In the genomic region with DNA sequence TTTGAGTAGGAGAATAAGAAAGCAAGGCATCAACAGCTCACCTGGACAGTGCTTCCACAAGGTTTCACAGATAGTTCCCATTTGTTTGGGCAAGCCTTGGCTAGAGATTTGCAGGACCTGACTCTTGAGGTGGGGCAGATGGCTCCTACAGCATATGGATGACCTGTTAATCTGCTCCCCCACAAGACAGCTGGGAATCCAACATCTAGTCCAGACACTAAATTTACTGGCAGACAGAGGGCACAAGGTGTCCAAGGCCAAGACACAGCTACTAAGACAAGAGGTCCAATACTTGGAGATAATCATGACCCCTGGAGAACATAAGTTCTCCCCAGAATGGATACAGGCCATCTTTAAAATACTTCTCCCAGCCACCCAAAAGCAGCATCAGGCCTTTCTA, we compare ENCODE assay signal across 12 cellular contexts. TPM values are rescaled to one million over a fixed set of nuclear protein-coding genes. Genes with fewer than 3 reads are reported as not detected.
DNase-seq lines count a peak whose midpoint lies in the region; TF ChIP-seq lines count a peak whose summit lies in the region.
"Not testable (repeated sequence)": the region's sequence is repeated elsewhere in the genome, so short reads cannot be mapped to it uniquely, and the experiment has no call there.
"Had no signal": no experiment of that assay in that cellular context is flagged by ENCODE, and none has a peak within 500 bp of the region (broad histone marks: within the 10 kb centered on the region; RNA-seq: fewer than 3 reads in every experiment).

No MANE protein-coding gene starts in this region.

- H3K4me3 ChIP-seq in WERI-Rb-1 (ENCODE audit: low read depth, low read length): not testable (repeated sequence)

- TF ChIP-seq CTCF in WERI-Rb-1 (IDR thresholded peaks at IDR 0.05; ENCODE audit: low read depth, low read length): not testable (repeated sequence)

- peak overlapping the region; percentile 74 for H3K27ac ChIP-seq in WERI-Rb-1

- not testable (repeated sequence) for H3K36me3 ChIP-seq in WERI-Rb-1

- H3K27me3 ChIP-seq in WERI-Rb-1 (ENCODE audit: insufficient read depth, low read depth, severe bottlenecking): not testable (repeated sequence)

- DNase-seq in DMS 273 (lab: John Stamatoyannopoulos, UW; ENCODE audit: unreplicated experiment): peak; percentile 5
- peak; percentile 15 to 79 for DNase-seq in NCI-H524 (lab: John Stamatoyannopoulos, UW)
- peak; percentile 68 for DNase-seq in NCI-H82 (lab: John Stamatoyannopoulos, UW)
- peak; percentile 71 for DNase-seq in WERI-Rb-1
- DNase-seq in myocyte (ENCODE audit: low read depth): peak; percentile 65

- H3K9me3 ChIP-seq in WERI-Rb-1 (ENCODE audit: severe bottlenecking): not testable (repeated sequence)

RNA-seq across cellular contexts. Expression of a gene that starts 8.1 kb away (rescaled TPM):
- 35.8 and 37.1 TPM in 2 replicates for total RNA-seq in myocyte
- polyA plus RNA-seq in myocyte (2012): 23.9 TPM

RNA-seq across cellular contexts. Expression of a gene that starts 23.6 kb away (rescaled TPM):
- total RNA-seq in myocyte: not detected in 2 replicates
- polyA plus RNA-seq in myocyte (2012): not detected
- total RNA-seq: A673; Caco-2; Calu3; CD8-positive, alpha-beta T cell; Daoy; G401 had no signal
- polyA plus RNA-seq: AG04450 had no signal

Comparison
In these comparisons a context has a peak if more than half of its experiments do, and no peak if none do; other contexts are left out.
1. DNase-seq: peak in every context shown above with its lines; median percentile 71 in WERI-Rb-1; 68 in NCI-H82; 65 in myocyte; 47 in NCI-H524; 5 in DMS 273.